Comparison of ENCODE assay signal across 1 cellular context in genomic region chr17:7355053-7355452, GRCh38.
A peak's percentile ranks its signal among the peaks of the same experiment; 100 is the strongest.
TF ChIP-seq lines count a peak whose summit lies in the region.

Gene TMEM95, plus strand, starts transcription at chr17:7355156. Its CDS starts 49 bp downstream, at chr17:7355205.

TF ChIP-seq in GM12878, 131 proteins besides CTCF, POLR2A, EP300 and RAD21 (continued from another document):
- TF ChIP-seq HSF1 (IDR thresholded peaks at IDR 0.05; ENCODE audit: low read depth, low read length) = peak; percentile 96
